13 cellular contexts compared by ENCODE assay signal in the genomic region with DNA sequence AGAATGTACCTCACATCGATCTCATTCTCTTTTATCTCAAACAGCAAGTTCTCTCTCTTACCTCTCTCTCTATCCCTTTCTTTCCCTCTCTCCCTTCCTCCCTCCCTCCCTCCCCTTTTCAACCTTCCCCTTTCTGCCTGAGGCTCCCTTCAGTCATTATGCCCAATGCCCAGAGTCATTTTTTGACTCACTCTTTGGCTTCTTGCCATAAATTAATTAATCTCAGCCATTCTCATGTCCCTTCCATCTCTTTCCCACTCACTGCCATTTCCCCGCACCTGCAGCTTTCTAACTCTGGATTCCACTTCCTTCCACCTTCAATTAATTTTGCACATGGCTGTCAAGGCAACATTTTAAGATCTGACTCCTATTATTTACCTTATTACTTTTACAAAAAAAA.
DNase-seq lines count a peak whose midpoint lies in the region; ATAC-seq and TF ChIP-seq lines count a peak whose summit lies in the region.
"Had no signal": no experiment of that assay in that cellular context is flagged by ENCODE, and none has a peak within 500 bp of the region (broad histone marks: within the 10 kb centered on the region; RNA-seq: fewer than 3 reads in every experiment).

No MANE protein-coding gene starts in this region.

- peak overlapping the region; percentile 87 to 94; a peak in 3 of 4 replicates for H3K27ac ChIP-seq in SK-N-SH (ENCODE audit: low read depth in 2 of 2, low read length in 1 of 2)

- no peak for ATAC-seq in HG03095 (IDR thresholded peaks at IDR 0.05; ENCODE audit: unreplicated experiment)
- ATAC-seq in activated CD4-positive, alpha-beta T cell treated with anti-CD3 and anti-CD28 coated beads for 36 hours = no peak

- H3K4me3 ChIP-seq in SK-N-SH (ENCODE audit: low read depth in 2 of 2, low read length in 1 of 2) = no peak overlapping the region

- H3K9me3 Mint-ChIP-seq in activated CD4-positive, alpha-beta T cell treated with anti-CD3 and anti-CD28 coated beads for 36 hours (ENCODE audit: low read depth) = no peaks in the 10 kb centered on the region
- H3K9me3 Mint-ChIP-seq: brain; CD4-positive, alpha-beta memory T cell; nephron progenitor cell had no signal

- H3K27me3 Mint-ChIP-seq in activated CD4-positive, alpha-beta T cell treated with anti-CD3 and anti-CD28 coated beads for 36 hours = peaks cover 2% of the 10 kb centered on the region

- peaks cover 11% of the 10 kb centered on the region for H4K20me1 ChIP-seq in SK-N-SH (ENCODE audit: insufficient read depth)

- peaks cover 58% of the 10 kb centered on the region for H3F3A ChIP-seq in SK-N-SH (replicated peaks; ENCODE audit: insufficient read depth)

- no peaks in the 10 kb centered on the region for H3K36me3 Mint-ChIP-seq in activated CD4-positive, alpha-beta T cell treated with anti-CD3 and anti-CD28 coated beads for 36 hours (ENCODE audit: low read depth)
- H3K36me3 Mint-ChIP-seq: brain; CD4-positive, alpha-beta memory T cell had no signal

- H3K9ac ChIP-seq in SK-N-SH = no peak overlapping the region

- H3K4me3 Mint-ChIP-seq in activated CD4-positive, alpha-beta T cell treated with anti-CD3 and anti-CD28 coated beads for 36 hours = no peak overlapping the region
- H3K4me3 Mint-ChIP-seq: brain; CD4-positive, alpha-beta memory T cell; nephron progenitor cell had no signal

- H3K27ac Mint-ChIP-seq in activated CD4-positive, alpha-beta T cell treated with anti-CD3 and anti-CD28 coated beads for 36 hours = no peak overlapping the region
- H3K27ac Mint-ChIP-seq: brain; CD4-positive, alpha-beta memory T cell; nephron progenitor cell had no signal

- H3K9me3 ChIP-seq in SK-N-SH = no peaks in the 10 kb centered on the region

- H3K79me2 ChIP-seq in SK-N-SH (ENCODE audit: insufficient read depth) = peaks cover 89% of the 10 kb centered on the region

- no peak overlapping the region for H3K4me2 ChIP-seq in SK-N-SH

- peak in 1 of 2 experiments; percentile 55; a peak in 1 of 4 replicates for TF ChIP-seq EP300 in SK-N-SH (IDR thresholded peaks at IDR 0.05; ENCODE audit: borderline replicate concordance in 1 of 2, low read depth in 1 of 2, low read length in 1 of 2)

- H3K4me1 Mint-ChIP-seq in activated CD4-positive, alpha-beta T cell treated with anti-CD3 and anti-CD28 coated beads for 36 hours = no peaks in the 10 kb centered on the region
- H3K4me1 Mint-ChIP-seq: CD4-positive, alpha-beta memory T cell had no signal

- H2AFZ ChIP-seq in SK-N-SH (ENCODE audit: low read depth) = no peak overlapping the region

- intact Hi-C loops in activated CD4-positive, alpha-beta T cell treated with anti-CD3 and anti-CD28 coated beads for 36 hours (cut with DNase I, micrococcal nuclease) = no loop called here

- peaks cover 5 to 30% of the 10 kb centered on the region in 2 experiments for H3K36me3 ChIP-seq in SK-N-SH (replicated peaks in 1 of 2; ENCODE audit: control insufficient read depth in 1 of 2, insufficient read depth in 2 of 2, low read length in 1 of 2)

- DNase-seq in ELR (ENCODE audit: low read depth) (peak; percentile 76), NCI-H146 treated with DMSO at 0.1 percent for 48 hours (lab: John Stamatoyannopoulos, UW; ENCODE audit: unreplicated experiment) (peak; percentile 92), SK-N-SH (no peak), kidney tubule cell (ENCODE audit: low spot score) (peak; percentile 55), mucosa of gallbladder (ENCODE audit: low spot score) (no peak)
- no peak for DNase-seq in activated CD4-positive, alpha-beta T cell treated with anti-CD3 and anti-CD28 coated beads for 36 hours
- DNase-seq: CD4-positive, alpha-beta memory T cell; GOT3; KG1; nephron progenitor cell; retina had no signal

- POLR2A ChIA-PET in SK-N-SH (lab: Yijun Ruan, JAX) = no interaction called here
- POLR2A ChIA-PET in activated CD4-positive, alpha-beta T cell treated with anti-CD3 and anti-CD28 coated beads for 36 hours (lab: Charles Lee) = no interaction called here

- H3K27me3 ChIP-seq in SK-N-SH (ENCODE audit: insufficient read depth) = no peaks in the 10 kb centered on the region

- CTCF ChIA-PET in SK-N-SH (lab: Yijun Ruan, JAX) = no interaction called here
- CTCF ChIA-PET in activated CD4-positive, alpha-beta T cell treated with anti-CD3 and anti-CD28 coated beads for 36 hours (lab: Charles Lee) = no interaction called here

- no peak for TF ChIP-seq RAD21 in SK-N-SH (IDR thresholded peaks at IDR 0.05; ENCODE audit: low read length)

- peaks cover 10 to 49% of the 10 kb centered on the region in 2 experiments for H3K4me1 ChIP-seq in SK-N-SH (ENCODE audit: control insufficient read depth in 1 of 2, insufficient read depth in 2 of 2, low read depth in 1 of 2, low read length in 1 of 2)

- H3K9me2 ChIP-seq in SK-N-SH = no peaks in the 10 kb centered on the region

- WGBS in SK-N-SH (ENCODE audit: low lambda C conversion rate) = 27% methylated on average over 2 of the region's 2 CpGs

- no peak for TF ChIP-seq CTCF in SK-N-SH (IDR thresholded peaks at IDR 0.05)

TF ChIP-seq in SK-N-SH, 30 proteins besides CTCF, POLR2A, EP300 and RAD21 (continues in another document):
- TF ChIP-seq NRF1 (IDR thresholded peaks at IDR 0.05; ENCODE audit: low read depth, low read length) (no peak), YY1 (IDR thresholded peaks at IDR 0.05; ENCODE audit: low read depth) (no peak), SMC3 (IDR thresholded peaks at IDR 0.05; ENCODE audit: low read depth, low read length) (no peak), NFIC (IDR thresholded peaks at IDR 0.05; ENCODE audit: borderline replicate concordance) (peak; percentile 97), RCOR1 (IDR thresholded peaks at IDR 0.05; ENCODE audit: low read length) (no peak), FOSL2 (IDR thresholded peaks at IDR 0.05; ENCODE audit: borderline replicate concordance, low read depth) (peak; percentile 67; the same call in 1 of the 2 replicates), CHD2 (IDR thresholded peaks at IDR 0.05; ENCODE audit: low read length, partially characterized antibody) (no peak), TAF1 (IDR thresholded peaks at IDR 0.05; ENCODE audit: borderline replicate concordance, low read depth, low read length) (no peak), RXRA (IDR thresholded peaks at IDR 0.05; ENCODE audit: borderline replicate concordance, low read depth) (no peak), GABPA (IDR thresholded peaks at IDR 0.05; ENCODE audit: low read depth) (no peak), ELF1 (IDR thresholded peaks at IDR 0.05) (no peak), SIN3A (IDR thresholded peaks at IDR 0.05; ENCODE audit: borderline replicate concordance, low read depth, low read length) (no peak), JUND (IDR thresholded peaks at IDR 0.05) (peak; percentile 66), GATA2 (CRISPR knock-in tag; IDR thresholded peaks at IDR 0.05) (no peak), TEAD4 (IDR thresholded peaks at IDR 0.05; ENCODE audit: borderline replicate concordance, insufficient read depth) (no peak), TCF12 (IDR thresholded peaks at IDR 0.05) (peak; percentile 89), MEF2A (IDR thresholded peaks at IDR 0.05; ENCODE audit: borderline replicate concordance, low read depth) (no peak), ZBTB33 (IDR thresholded peaks at IDR 0.05; ENCODE audit: borderline replicate concordance, low read depth) (no peak), POLR2AphosphoS5 (IDR thresholded peaks at IDR 0.05; ENCODE audit: low read depth, low read length) (no peak), MAX (IDR thresholded peaks at IDR 0.05; ENCODE audit: low read depth) (0 out of 2 replicates have a peak, but pooled peaks have one; percentile 22)
- TF ChIP-seq, protein P1, sequence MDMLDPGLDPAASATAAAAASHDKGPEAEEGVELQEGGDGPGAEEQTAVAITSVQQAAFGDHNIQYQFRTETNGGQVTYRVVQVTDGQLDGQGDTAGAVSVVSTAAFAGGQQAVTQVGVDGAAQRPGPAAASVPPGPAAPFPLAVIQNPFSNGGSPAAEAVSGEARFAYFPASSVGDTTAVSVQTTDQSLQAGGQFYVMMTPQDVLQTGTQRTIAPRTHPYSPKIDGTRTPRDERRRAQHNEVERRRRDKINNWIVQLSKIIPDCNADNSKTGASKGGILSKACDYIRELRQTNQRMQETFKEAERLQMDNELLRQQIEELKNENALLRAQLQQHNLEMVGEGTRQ (IDR thresholded peaks at IDR 0.05; ENCODE audit: borderline replicate concordance, low read depth, low read length) = no peak
- TF ChIP-seq, protein P2, sequence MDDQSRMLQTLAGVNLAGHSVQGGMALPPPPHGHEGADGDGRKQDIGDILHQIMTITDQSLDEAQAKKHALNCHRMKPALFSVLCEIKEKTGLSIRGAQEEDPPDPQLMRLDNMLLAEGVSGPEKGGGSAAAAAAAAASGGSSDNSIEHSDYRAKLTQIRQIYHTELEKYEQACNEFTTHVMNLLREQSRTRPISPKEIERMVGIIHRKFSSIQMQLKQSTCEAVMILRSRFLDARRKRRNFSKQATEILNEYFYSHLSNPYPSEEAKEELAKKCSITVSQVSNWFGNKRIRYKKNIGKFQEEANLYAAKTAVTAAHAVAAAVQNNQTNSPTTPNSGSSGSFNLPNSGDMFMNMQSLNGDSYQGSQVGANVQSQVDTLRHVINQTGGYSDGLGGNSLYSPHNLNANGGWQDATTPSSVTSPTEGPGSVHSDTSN (IDR thresholded peaks at IDR 0.05) = peak; percentile 59

Comparison
In these comparisons a context has a peak if more than half of its experiments do, and no peak if none do; other contexts are left out.
1. DNase-seq: peak in ELR (single experiment), NCI-H146 treated with DMSO at 0.1 percent for 48 hours (single experiment) and kidney tubule cell (single experiment); none in SK-N-SH (single experiment), mucosa of gallbladder (single experiment) and activated CD4-positive, alpha-beta T cell treated with anti-CD3 and anti-CD28 coated beads for 36 hours (single experiment).